Comparison of ENCODE assay signal across 8 cellular contexts in genomic region chr1:94883688-94884087, GRCh38. TPM values are rescaled to one million over a fixed set of nuclear protein-coding genes. Genes with fewer than 3 reads are reported as not detected.
DNase-seq lines count a peak whose midpoint lies in the region; ATAC-seq, FAIRE-seq and TF ChIP-seq lines count a peak whose summit lies in the region.

No MANE protein-coding gene starts in this region.

- H3K36me3 Mint-ChIP-seq in CD4-positive, alpha-beta memory T cell, result no peaks in the 10 kb centered on the region

- no peaks in the 10 kb centered on the region for H3K36me3 ChIP-seq in CD4-positive, alpha-beta memory T cell (ENCODE audit: insufficient read depth, low read length)
- H3K36me3 ChIP-seq in Karpas-422 (ENCODE audit: insufficient read depth, low read length) (no peaks in the 10 kb centered on the region), K562 (ENCODE audit: control insufficient read depth, insufficient read depth, low read length) (no peaks in the 10 kb centered on the region), lower lobe of right lung (no peaks in the 10 kb centered on the region), PC-9 (ENCODE audit: low read depth) (no peaks in the 10 kb centered on the region)

- peak overlapping the region; percentile 41 to 79 (median 73) for H3K4me3 Mint-ChIP-seq in CD4-positive, alpha-beta memory T cell

- FAIRE-seq in K562 (lab: Jason Lieb, UNC), result no peak

- H3K4me1 Mint-ChIP-seq in CD4-positive, alpha-beta memory T cell, result peaks cover 11 to 15% (median 11%) of the 10 kb centered on the region in 4 donors

- POLR2A ChIA-PET in CD4-positive, alpha-beta memory T cell (lab: Charles Lee; ENCODE audit: partially characterized antibody), result no interaction called here
- POLR2A ChIA-PET in K562 (lab: Yijun Ruan, JAX), result no interaction called here
- POLR2A ChIA-PET in PC-9 (lab: Charles Lee; ENCODE audit: unreplicated experiment), result no interaction called here

- peak overlapping the region in 6 of 7 donors; percentile 40 to 88 (median 78) for H3K27ac Mint-ChIP-seq in CD4-positive, alpha-beta memory T cell

- no peak for TF ChIP-seq RAD21 in K562 (CRISPR knock-in tag; conservative IDR thresholded peaks at IDR 0.05 in 1 of 2, IDR thresholded peaks at IDR 0.05 in 1 of 2)

- H3K4me3 ChIP-seq in CD4-positive, alpha-beta memory T cell (ENCODE audit: low read length in 2 of 2), result peak overlapping the region in 1 of 2 donors; percentile 25
- H3K4me3 ChIP-seq in Karpas-422 (ENCODE audit: low read length), result no peak overlapping the region
- no peak overlapping the region for H3K4me3 ChIP-seq in K562
- H3K4me3 ChIP-seq in lower lobe of right lung, result no peak overlapping the region
- H3K4me3 ChIP-seq in PC-9, result no peak overlapping the region

- H4K20me1 ChIP-seq in Karpas-422 (ENCODE audit: insufficient read depth, low read depth, low read length), result no peaks in the 10 kb centered on the region
- no peaks in the 10 kb centered on the region for H4K20me1 ChIP-seq in K562 (replicated peaks; ENCODE audit: control insufficient read depth, insufficient read depth, low read length)
- H4K20me1 ChIP-seq in PC-9 (ENCODE audit: insufficient read depth), result no peaks in the 10 kb centered on the region

- no peaks in the 10 kb centered on the region for H3K9me2 ChIP-seq in Karpas-422 (replicated peaks; ENCODE audit: insufficient read depth, low read length)
- H3K9me2 ChIP-seq in PC-9 (ENCODE audit: insufficient read depth), result no peaks in the 10 kb centered on the region

- no peaks in the 10 kb centered on the region; the same call in 1 of the 2 replicates for H3F3A ChIP-seq in PC-9 (ENCODE audit: insufficient read depth, low read depth)

- H3K27me3 Mint-ChIP-seq in CD4-positive, alpha-beta memory T cell, result no peaks in the 10 kb centered on the region

- H3K4me1 ChIP-seq in CD4-positive, alpha-beta memory T cell (ENCODE audit: insufficient read depth, low read length), result peaks cover 6% of the 10 kb centered on the region
- H3K4me1 ChIP-seq in Karpas-422 (ENCODE audit: low read length), result no peaks in the 10 kb centered on the region; the same call in 1 of the 2 replicates
- H3K4me1 ChIP-seq in K562 (replicated peaks in 1 of 2; ENCODE audit: control insufficient read depth in 2 of 2, insufficient read depth in 2 of 2, low read length in 2 of 2), result no peaks in the 10 kb centered on the region
- peaks cover 11% of the 10 kb centered on the region for H3K4me1 ChIP-seq in lower lobe of right lung
- 0 out of 2 replicates have a peak, but pooled peaks cover 3% of the 10 kb centered on the region for H3K4me1 ChIP-seq in PC-9 (replicated peaks; ENCODE audit: insufficient read depth)

- no peak overlapping the region for H3K27ac ChIP-seq in CD4-positive, alpha-beta memory T cell (ENCODE audit: low read depth, low read length)
- no peak overlapping the region for H3K27ac ChIP-seq in Karpas-422 (ENCODE audit: low read length)
- no peak overlapping the region for H3K27ac ChIP-seq in K562 (ENCODE audit: extremely low read depth, low read depth, low read length)
- H3K27ac ChIP-seq in lower lobe of right lung, result peak overlapping the region; percentile 37
- H3K27ac ChIP-seq in PC-9, result no peak overlapping the region

- H3K9me1 ChIP-seq in K562 (ENCODE audit: control insufficient read depth, insufficient read depth, low read length), result no peaks in the 10 kb centered on the region

- in situ Hi-C loops in K562 (cut with MboI), result no loop called here

- no peaks in the 10 kb centered on the region for H3K27me3 ChIP-seq in CD4-positive, alpha-beta memory T cell (ENCODE audit: insufficient read depth, low read length)
- no peaks in the 10 kb centered on the region for H3K27me3 ChIP-seq in Karpas-422 (ENCODE audit: low read length)
- peaks cover 9 to 32% of the 10 kb centered on the region in 2 experiments for H3K27me3 ChIP-seq in K562 (ENCODE audit: control insufficient read depth in 2 of 2, insufficient read depth in 2 of 2, low read length in 2 of 2)
- H3K27me3 ChIP-seq in lower lobe of right lung (ENCODE audit: low read depth), result no peaks in the 10 kb centered on the region
- no peaks in the 10 kb centered on the region for H3K27me3 ChIP-seq in PC-9 (ENCODE audit: insufficient read depth, low read depth)

- H3K9me3 ChIP-seq in CD4-positive, alpha-beta memory T cell (ENCODE audit: control insufficient read depth in 1 of 2, low read length in 2 of 2), result no peaks in the 10 kb centered on the region
- H3K9me3 ChIP-seq in Karpas-422 (ENCODE audit: low read length) (no peaks in the 10 kb centered on the region), K562 (replicated peaks; ENCODE audit: control insufficient read depth, insufficient read depth, low read depth, low read length) (no peaks in the 10 kb centered on the region), lower lobe of right lung (no peaks in the 10 kb centered on the region), PC-9 (ENCODE audit: insufficient read depth, low read depth) (no peaks in the 10 kb centered on the region)

- peaks cover 0 to 2% (median 0%) of the 10 kb centered on the region in 8 donors for H3K9me3 Mint-ChIP-seq in CD4-positive, alpha-beta memory T cell

- BruUV-seq in K562 (replicated peaks; lab: Mats Ljungman, UMichigan) (no TSS peak), PC-9 (replicated peaks; lab: Mats Ljungman, UMichigan) (no TSS peak)

- peak overlapping the region; percentile 46 for H3K4me2 ChIP-seq in Karpas-422 (ENCODE audit: low read depth, low read length, poor library complexity, severe bottlenecking)
- H3K4me2 ChIP-seq in K562 (ENCODE audit: insufficient read depth, low read length), result no peak overlapping the region
- no peak overlapping the region for H3K4me2 ChIP-seq in PC-9

- WGBS in K562 (ENCODE audit: insufficient coverage, low coverage, missing lambda C conversion rate), result 0% methylated on average over 4 of the region's 4 CpGs

- peak in 4 of 5 donors; percentile 11 to 32 (median 21) for DNase-seq in CD4-positive, alpha-beta memory T cell
- DNase-seq in Karpas-422, result no peak
- no peak for DNase-seq in K562 (ENCODE audit: extremely low read depth in 1 of 4, low spot score in 3 of 4)
- no peak for DNase-seq in lower lobe of right lung
- no peak for DNase-seq in PC-9
- DNase-seq in NCI-H1436 treated with DMSO at 0.1 percent for 48 hours (lab: John Stamatoyannopoulos, UW), result no peak

- no peak for TF ChIP-seq CTCF in K562 (IDR thresholded peaks at IDR 0.05 in 2 of 3, conservative IDR thresholded peaks at IDR 0.05 in 1 of 3; ENCODE audit: insufficient read depth in 2 of 3, low read depth in 1 of 3, low read length in 3 of 3)
- TF ChIP-seq CTCF in lower lobe of right lung (IDR thresholded peaks at IDR 0.05), result no peak
- no peak for TF ChIP-seq CTCF in PC-9 (conservative IDR thresholded peaks at IDR 0.05)

- CTCF ChIA-PET in CD4-positive, alpha-beta memory T cell (lab: Charles Lee; ENCODE audit: partially characterized antibody), result no interaction called here
- CTCF ChIA-PET in K562 (lab: Yijun Ruan, JAX; ENCODE audit: low intra/inter-chr PET ratio) (no interaction called here), PC-9 (lab: Charles Lee) (no interaction called here)

- H2AFZ ChIP-seq in Karpas-422 (ENCODE audit: low read length), result peak overlapping the region; percentile 79; the same call in 1 of the 2 replicates
- H2AFZ ChIP-seq in K562 (ENCODE audit: low read depth, low read length), result no peak overlapping the region
- no peak overlapping the region for H2AFZ ChIP-seq in PC-9

- intact Hi-C loops in CD4-positive, alpha-beta memory T cell (cut with micrococcal nuclease), result no loop called here
- intact Hi-C loops in K562 (cut with micrococcal nuclease) (no loop called here), lower lobe of right lung (cut with DNase I) (no loop called here), PC-9 (cut with micrococcal nuclease; ENCODE audit: unreplicated experiment) (no loop called here)

- TF ChIP-seq EP300 in K562 (IDR thresholded peaks at IDR 0.05; ENCODE audit: low read length), result no peak

- no peak for TF ChIP-seq POLR2A in K562 (conservative IDR thresholded peaks at IDR 0.05)

- H3K79me2 ChIP-seq in Karpas-422 (ENCODE audit: low read length) (no peaks in the 10 kb centered on the region), K562 (ENCODE audit: control insufficient read depth, insufficient read depth, low read length) (no peaks in the 10 kb centered on the region), PC-9 (ENCODE audit: low read depth) (no peaks in the 10 kb centered on the region)

- ATAC-seq in K562, result no peak; the same call in none of the 3 replicates
- ATAC-seq in lower lobe of right lung, result peak; percentile 63 to 66
- no peak for ATAC-seq in HG03135 (IDR thresholded peaks at IDR 0.05; ENCODE audit: unreplicated experiment)
- ATAC-seq in HG03045 (IDR thresholded peaks at IDR 0.05; ENCODE audit: unreplicated experiment), result no peak

- H3K9ac ChIP-seq in Karpas-422 (ENCODE audit: low read length), result 0 out of 2 replicates have a peak overlapping the region, but pooled peaks have one; percentile 2
- no peak overlapping the region for H3K9ac ChIP-seq in K562 (ENCODE audit: insufficient read depth in 1 of 2, low read depth in 2 of 2, low read length in 2 of 2)

TF ChIP-seq in K562, 482 proteins besides CTCF, POLR2A, EP300 and RAD21 (continues in another document):
- TF ChIP-seq TCFL5 (CRISPR knock-in tag; conservative IDR thresholded peaks at IDR 0.05), result no peak

RNA-seq across cellular contexts. Expression of gene CNN3, which starts 43.2 kb away (rescaled TPM):
- 1 to 10 TPM; 2.6 to 3.2 TPM for total RNA-seq in CD4-positive, alpha-beta memory T cell
- 1 to 10 TPM; 1.9 to 2.3 TPM for polyA plus RNA-seq in CD4-positive, alpha-beta memory T cell
- total RNA-seq in Karpas-422 (2014; rRNA removed; shearing (Covaris generic); ENCODE audit: low replicate concordance), result 4.8 TPM in 1 of 2 replicates, not detected in the other
- total RNA-seq in K562 (2011; cell fraction: chromatin; rRNA removed; ENCODE audit: low replicate concordance), result not detected in 2 replicates
- total RNA-seq in K562 (2011; cell fraction: nucleolus; rRNA removed), result not detected in 2 replicates
- total RNA-seq in K562 (2011; cell fraction: nucleoplasm; rRNA removed), result not detected in 2 replicates
- total RNA-seq in K562 (2014; rRNA removed), result 0.32 TPM in 1 of 2 replicates, not detected in the other
- total RNA-seq in K562 (2014; rRNA removed; fragmentation: Illumina TruSeq; extraction: Trizol), result 0.18 TPM in 1 of 2 replicates, not detected in the other
- total RNA-seq in K562 (2015; rRNA removed; fragmentation: Illumina TruSeq; extraction: Trizol), result not detected in 2 replicates
- total RNA-seq in K562 (2021), result 0.56 and 0.62 TPM in 2 replicates
- 0.08 TPM in 1 of 2 replicates, not detected in the other for polyA plus RNA-seq in K562 (2011; rRNA removed)
- polyA plus RNA-seq in K562 (2011; cell fraction: cytosol; rRNA removed), result 0.10 TPM in 1 of 2 replicates, not detected in the other
- polyA plus RNA-seq in K562 (2011; cell fraction: nucleus; rRNA removed), result not detected in 2 replicates
- polyA plus RNA-seq in K562 (2012), result 0.47 TPM in 1 of 2 replicates, not detected in the other
- not detected in 2 replicates for polyA plus RNA-seq in K562 (2014; fragmentation: Illumina TruSeq; extraction: Trizol)
- polyA plus RNA-seq in K562 (2014; fragmentation: Nextera tagmentation; extraction: Ambion mirVana), result under 1 TPM in 1 of 2 experiments, not detected in 1; 0.06 TPM
- 0.12 TPM in 1 of 2 replicates, not detected in the other for polyA plus RNA-seq in K562 (2014; rRNA removed)
- 0.12 TPM in 1 of 2 replicates, not detected in the other for polyA minus RNA-seq in K562 (2011; rRNA and poly(A)+ RNA removed)
- not detected in 2 replicates for polyA minus RNA-seq in K562 (2011; cell fraction: cytosol; rRNA and poly(A)+ RNA removed)
- not detected in 2 replicates for polyA minus RNA-seq in K562 (2011; cell fraction: nucleus; rRNA and poly(A)+ RNA removed)
- total RNA-seq in lower lobe of right lung, result 151 TPM
- total RNA-seq in PC-9 (2021), result 125 and 135 TPM in 2 replicates

Comparison
In these comparisons a context has a peak if more than half of its experiments do, and no peak if none do; other contexts are left out.
1. DNase-seq: peak in CD4-positive, alpha-beta memory T cell (4 of 5); none in Karpas-422 (single experiment), K562 (0 of 4), lower lobe of right lung (single experiment), PC-9 (0 of 2) and NCI-H1436 treated with DMSO at 0.1 percent for 48 hours (single experiment).
2. ATAC-seq: peak in lower lobe of right lung (2 of 2); none in K562 (single experiment), HG03135 (single experiment) and HG03045 (single experiment).
3. RNA of gene CNN3, which starts 43.2 kb away (total RNA-seq): 151 TPM in lower lobe of right lung (single experiment) and 125 to 135 TPM in PC-9; 4.8 TPM in Karpas-422, 2.6 to 3.2 TPM in CD4-positive, alpha-beta memory T cell and 0.18 to 0.62 TPM in K562; every median in the first group is over 10 times any median in the second.